ENCODE assay signal across 24 cellular contexts in genomic region chr3:54040476-54040875, GRCh38.
"Had no signal": no experiment of that assay in that cellular context is flagged by ENCODE, and none has a peak within 500 bp of the region (broad histone marks: within the 10 kb centered on the region; RNA-seq: fewer than 3 reads in every experiment).

No MANE protein-coding gene starts in this region.

- DNase-seq: naive thymus-derived CD8-positive, alpha-beta T cell; nephron progenitor cell; occipital lobe; ovary; posterior cingulate gyrus; psoas muscle; right cardiac atrium; right lobe of liver; sigmoid colon; small intestine; stimulated activated CD4-positive, alpha-beta T cell treated with anti-CD3 and anti-CD28 coated beads, Interleukin-15, amount 100 ng/mL, for 24 hours; stimulated activated CD4-positive, alpha-beta T cell treated with anti-CD3 and anti-CD28 coated beads, Interleukin-2, amount 100 ng/mL, for 24 hours; stimulated activated CD4-positive, alpha-beta T cell treated with anti-CD3 and anti-CD28 coated beads, Interleukin-2, amount 100 ng/mL, for 48 hours; stimulated activated CD4-positive, alpha-beta T cell treated with anti-CD3 and anti-CD28 coated beads, Interleukin-4, amount 100 ng/mL, for 24 hours; stimulated activated naive B cell treated with anti-CD40 and anti-IgM and Interleukin-4, amounts not matched to agents 10 μg/mL and 1 μg/mL and 100 μg/mL, for 72 hours; stimulated activated naive CD4-positive, alpha-beta T cell treated with Interleukin-2 at 50 U/mL for 16 hours; stomach; thyroid gland; trophoblast cell; upper lobe of left lung had no signal

- H3K9me3 ChIP-seq: ovary, psoas muscle, right lobe of liver, sigmoid colon, stomach, thoracic aorta, thyroid gland, tibial nerve, upper lobe of left lung, vagina had no signal

- H3K27ac ChIP-seq: ovary, parathyroid adenoma, psoas muscle, right lobe of liver, sigmoid colon, stomach, thoracic aorta, thyroid gland, tibial nerve, upper lobe of left lung, vagina had no signal

- H3K4me3 ChIP-seq: ovary, psoas muscle, right lobe of liver, sigmoid colon, stomach, thoracic aorta, thyroid gland, tibial nerve, upper lobe of left lung, vagina had no signal

- H3K36me3 ChIP-seq: ovary, right lobe of liver, sigmoid colon, stomach, thoracic aorta, thyroid gland, tibial nerve, upper lobe of left lung, vagina had no signal

- H3K27me3 ChIP-seq: ovary, right lobe of liver, sigmoid colon, stomach, thyroid gland, tibial nerve, upper lobe of left lung, vagina had no signal
